In the genomic region with DNA sequence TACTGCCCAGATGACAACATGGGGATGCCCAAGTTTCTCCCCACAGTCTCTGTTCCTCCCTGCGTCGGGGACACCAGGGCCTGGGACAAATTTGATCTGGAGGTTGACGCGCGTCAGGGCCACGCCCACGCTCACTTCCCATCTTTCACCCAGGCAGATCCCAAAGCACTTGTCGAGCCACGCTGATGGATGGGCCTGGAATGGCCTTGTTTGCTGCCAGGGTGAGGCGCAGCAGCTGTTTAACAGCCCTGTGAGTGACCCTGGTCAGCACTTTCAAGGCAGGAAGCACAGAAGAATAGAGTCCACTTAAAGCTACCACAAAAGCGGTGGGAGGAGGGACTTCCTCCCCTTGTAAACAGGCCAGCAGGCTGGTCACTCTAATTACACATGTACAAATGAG, we compare ENCODE assay signal across 10 cellular contexts.
DNase-seq lines count a peak whose midpoint lies in the region; ATAC-seq and TF ChIP-seq lines count a peak whose summit lies in the region.
"Had no signal": no experiment of that assay in that cellular context is flagged by ENCODE, and none has a peak within 500 bp of the region (broad histone marks: within the 10 kb centered on the region; RNA-seq: fewer than 3 reads in every experiment).

No MANE protein-coding gene starts in this region.

- DNase-seq in NCI-H2029 (lab: John Stamatoyannopoulos, UW) (peak; percentile 86), dermis blood vessel endothelial cell (peak; percentile 33), mesenchymal stem cell (peak; percentile 75), testis (peak; percentile 44), T1000 (lab: John Stamatoyannopoulos, UW) (no peak), SKM-1 (lab: John Stamatoyannopoulos, UW; ENCODE audit: unreplicated experiment) (no peak), NCI-H2081 treated with DMSO at 0.1 percent for 48 hours (lab: John Stamatoyannopoulos, UW) (no peak)
- DNase-seq: activated CD4-positive, alpha-beta memory T cell treated with anti-CD3 and anti-CD28 coated beads for 36 hours; stimulated activated CD4-positive, alpha-beta T cell treated with anti-CD3 and anti-CD28 coated beads, Interleukin-4, amount 100 ng/mL, for 1 hour had no signal

- peak overlapping the region; percentile 56 for H2BK15ac ChIP-seq in mesenchymal stem cell (ENCODE audit: low read depth, poor library complexity, severe bottlenecking)

- H3K27ac ChIP-seq in mesenchymal stem cell (ENCODE audit: low read length, poor library complexity, severe bottlenecking) (no peak overlapping the region), testis (no peak overlapping the region)

- TF ChIP-seq POLR2A in testis (IDR thresholded peaks at IDR 0.05) = no peak

- H2BK12ac ChIP-seq in mesenchymal stem cell (ENCODE audit: low read length in 2 of 2) = no peak overlapping the region

- ATAC-seq in GM21515 (IDR thresholded peaks at IDR 0.05; ENCODE audit: unreplicated experiment) = no peak

- H3K9ac ChIP-seq in mesenchymal stem cell (ENCODE audit: low read length) = no peak overlapping the region

- no peak overlapping the region for H3K4me3 ChIP-seq in mesenchymal stem cell (ENCODE audit: insufficient read depth in 1 of 2, low read depth in 1 of 2, low read length in 2 of 2)
- H3K4me3 ChIP-seq in testis = no peak overlapping the region

- H4K8ac ChIP-seq in mesenchymal stem cell (ENCODE audit: low read length) = no peak overlapping the region

- H3K4ac ChIP-seq in mesenchymal stem cell (ENCODE audit: low read depth in 1 of 2, low read length in 2 of 2) = no peak overlapping the region

- no peak overlapping the region for H3K4me2 ChIP-seq in mesenchymal stem cell (ENCODE audit: low read length, poor library complexity, severe bottlenecking)

- WGBS in mesenchymal stem cell = 16% methylated on average over 10 of the region's 11 CpGs
- WGBS in testis, 2 donors = 50 to 79% methylated on average over 11 of the region's 11 CpGs

- H3K4me1 ChIP-seq in mesenchymal stem cell (ENCODE audit: control insufficient read depth, insufficient read depth, low read depth, low read length) = no peaks in the 10 kb centered on the region
- peaks cover 10% of the 10 kb centered on the region for H3K4me1 ChIP-seq in testis

- no peak overlapping the region for H3K14ac ChIP-seq in mesenchymal stem cell (ENCODE audit: low read length in 2 of 2)

- no peak overlapping the region for H2BK5ac ChIP-seq in mesenchymal stem cell (ENCODE audit: low read depth, low read length, poor library complexity, severe bottlenecking)

- H3K27me3 ChIP-seq in mesenchymal stem cell (ENCODE audit: control insufficient read depth in 1 of 2, insufficient read depth in 1 of 2, low read length in 2 of 2) (peaks cover 0 to 16% of the 10 kb centered on the region in 2 experiments), testis (no peaks in the 10 kb centered on the region)

- no peak overlapping the region for H2AFZ ChIP-seq in mesenchymal stem cell (ENCODE audit: low read depth, low read length)

- intact Hi-C loops in testis (cut with DNase I; ENCODE audit: low total_unique reads) = no loop called here

- H3K36me3 ChIP-seq in mesenchymal stem cell (ENCODE audit: control insufficient read depth in 1 of 2, insufficient read depth in 2 of 2, low read depth in 1 of 2, low read length in 2 of 2) (no peaks in the 10 kb centered on the region), testis (ENCODE audit: low read depth, missing control alignments) (no peaks in the 10 kb centered on the region)

- H3K23ac ChIP-seq in mesenchymal stem cell (ENCODE audit: low read length in 2 of 2) = no peak overlapping the region

- peak overlapping the region in 1 of 2 experiments; percentile 59 for H3K18ac ChIP-seq in mesenchymal stem cell (ENCODE audit: low read depth in 1 of 2, low read length in 2 of 2)

- no peak overlapping the region for H2AK5ac ChIP-seq in mesenchymal stem cell (ENCODE audit: low read length, severe bottlenecking)

- H4K91ac ChIP-seq in mesenchymal stem cell (ENCODE audit: low read length) = no peak overlapping the region

- H2BK120ac ChIP-seq in mesenchymal stem cell (ENCODE audit: low read depth, low read length) = no peak overlapping the region

- H3K79me1 ChIP-seq in mesenchymal stem cell (replicated peaks; ENCODE audit: low read length, poor library complexity, severe bottlenecking) = no peaks in the 10 kb centered on the region

- no peak for TF ChIP-seq CTCF in testis (IDR thresholded peaks at IDR 0.05)

- H3K9me3 ChIP-seq in mesenchymal stem cell (ENCODE audit: control insufficient read depth, low read length) (no peaks in the 10 kb centered on the region), testis (no peaks in the 10 kb centered on the region)

Comparison
In these comparisons a context has a peak if more than half of its experiments do, and no peak if none do; other contexts are left out.
1. DNase-seq: peak in NCI-H2029 (single experiment), dermis blood vessel endothelial cell (single experiment), mesenchymal stem cell (single experiment) and testis (single experiment); none in T1000 (single experiment), SKM-1 (single experiment) and NCI-H2081 treated with DMSO at 0.1 percent for 48 hours (single experiment).